ENCODE assay signal across 12 cellular contexts in the genomic region with DNA sequence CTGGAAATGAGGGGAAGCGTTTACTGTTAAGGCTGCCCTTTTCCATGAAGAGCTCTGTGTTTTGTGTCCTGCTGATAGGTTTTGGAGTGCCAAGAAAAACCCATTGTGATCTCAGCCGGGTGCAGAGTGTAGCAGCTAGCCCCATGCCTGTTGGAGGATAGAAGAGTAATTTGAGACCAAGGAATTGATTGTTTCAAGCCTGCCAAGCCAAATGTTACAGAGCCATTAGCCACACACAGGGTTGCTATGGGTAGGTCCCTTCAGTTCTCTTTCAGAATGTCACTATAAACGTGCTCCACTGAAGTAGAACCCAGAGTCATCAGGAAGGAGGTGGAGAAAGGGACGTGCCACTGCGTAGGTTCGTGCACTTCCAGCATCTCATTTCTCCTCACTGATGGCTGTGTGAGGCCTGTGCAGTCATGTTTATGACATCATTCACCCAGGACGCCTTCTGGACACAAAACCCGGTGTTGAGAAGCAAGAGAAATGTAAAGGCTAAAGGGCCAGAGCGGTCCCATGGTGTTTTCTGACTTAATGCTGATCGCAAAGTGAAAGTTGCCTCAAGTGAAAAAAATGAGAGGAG. TPM values are rescaled to one million over a fixed set of nuclear protein-coding genes. Genes with fewer than 3 reads are reported as not detected.
DNase-seq lines count a peak whose midpoint lies in the region; ATAC-seq and TF ChIP-seq lines count a peak whose summit lies in the region.
"Had no signal": no experiment of that assay in that cellular context is flagged by ENCODE, and none has a peak within 500 bp of the region (broad histone marks: within the 10 kb centered on the region; RNA-seq: fewer than 3 reads in every experiment).

No MANE protein-coding gene starts in this region.

- H3K36me3 ChIP-seq in RWPE2 (ENCODE audit: low read depth): no peaks in the 10 kb centered on the region
- no peaks in the 10 kb centered on the region for H3K36me3 ChIP-seq in cardiac muscle cell
- peaks cover 3% of the 10 kb centered on the region for H3K36me3 ChIP-seq in rectal smooth muscle tissue (ENCODE audit: control insufficient read depth, insufficient read depth, low read length)
- H3K36me3 ChIP-seq: neutrophil, vagina had no signal

- no peak overlapping the region for H3K27ac ChIP-seq in RWPE2 (ENCODE audit: poor library complexity, severe bottlenecking)
- peak overlapping the region; percentile 0 for H3K27ac ChIP-seq in cardiac muscle cell
- H3K27ac ChIP-seq in rectal smooth muscle tissue (ENCODE audit: low read depth, low read length): peak overlapping the region; percentile 41
- H3K27ac ChIP-seq: neutrophil, vagina had no signal

- peaks cover 14% of the 10 kb centered on the region for H3K4me1 ChIP-seq in RWPE2 (ENCODE audit: insufficient read depth, poor library complexity, severe bottlenecking)
- peaks cover 16% of the 10 kb centered on the region for H3K4me1 ChIP-seq in cardiac muscle cell (ENCODE audit: low read depth)
- H3K4me1 ChIP-seq in rectal smooth muscle tissue (ENCODE audit: control insufficient read depth, insufficient read depth, low read length): peaks cover 10% of the 10 kb centered on the region

- TF ChIP-seq CTCF in RWPE2 (IDR thresholded peaks at IDR 0.05; ENCODE audit: poor library complexity, severe bottlenecking): no peak
- no peak for TF ChIP-seq CTCF in cardiac muscle cell (IDR thresholded peaks at IDR 0.05; ENCODE audit: low read depth, low read length)
- TF ChIP-seq CTCF in activated CD8-positive, alpha-beta T cell treated with anti-CD3 and anti-CD28 coated beads for 36 hours (IDR thresholded peaks at IDR 0.05): no peak

- H3K4me3 ChIP-seq in RWPE2 (ENCODE audit: severe bottlenecking) (no peak overlapping the region), cardiac muscle cell (no peak overlapping the region), rectal smooth muscle tissue (ENCODE audit: low read length) (no peak overlapping the region)
- H3K4me3 ChIP-seq: vagina had no signal

- no peaks in the 10 kb centered on the region for H3K9me3 Mint-ChIP-seq in activated CD8-positive, alpha-beta T cell treated with anti-CD3 and anti-CD28 coated beads for 36 hours

- peak; percentile 73 for DNase-seq in NCI-H1105 treated with DMSO at 0.1 percent for 48 hours (lab: John Stamatoyannopoulos, UW)
- no peak for DNase-seq in RWPE2 (ENCODE audit: low spot score)
- peak; percentile 24 to 47 for DNase-seq in cardiac muscle cell (ENCODE audit: low read depth in 1 of 2, low spot score in 1 of 2)
- no peak for DNase-seq in H4 (ENCODE audit: low spot score)
- no peak for DNase-seq in T-helper 9 cell
- no peak for DNase-seq in activated CD8-positive, alpha-beta T cell treated with anti-CD3 and anti-CD28 coated beads for 36 hours
- DNase-seq in stimulated activated naive CD4-positive, alpha-beta T cell treated with Interleukin-2 at 50 U/mL for 16 hours (lab: John Stamatoyannopoulos, UW): no peak
- DNase-seq: central memory CD4-positive, alpha-beta T cell; MM.1S had no signal

- intact Hi-C loops in activated CD8-positive, alpha-beta T cell treated with anti-CD3 and anti-CD28 coated beads for 36 hours (cut with micrococcal nuclease): no loop called here

- H3K9me3 ChIP-seq in RWPE2 (ENCODE audit: severe bottlenecking) (no peaks in the 10 kb centered on the region), cardiac muscle cell (ENCODE audit: low read depth) (no peaks in the 10 kb centered on the region)
- H3K9me3 ChIP-seq: neutrophil, vagina had no signal

- no peak overlapping the region for H3K9ac ChIP-seq in rectal smooth muscle tissue (ENCODE audit: low read length)

- peak; percentile 52; the same call in 1 of the 3 replicates for ATAC-seq in RWPE2 (ENCODE audit: low read depth)
- no peak for ATAC-seq in activated CD8-positive, alpha-beta T cell treated with anti-CD3 and anti-CD28 coated beads for 36 hours

- no peaks in the 10 kb centered on the region for H3K36me3 Mint-ChIP-seq in activated CD8-positive, alpha-beta T cell treated with anti-CD3 and anti-CD28 coated beads for 36 hours (ENCODE audit: low read depth)

- H3K4me3 Mint-ChIP-seq in activated CD8-positive, alpha-beta T cell treated with anti-CD3 and anti-CD28 coated beads for 36 hours: no peak overlapping the region

- POLR2A ChIA-PET in activated CD8-positive, alpha-beta T cell treated with anti-CD3 and anti-CD28 coated beads for 36 hours (lab: Charles Lee): no interaction called here

- CTCF ChIA-PET in activated CD8-positive, alpha-beta T cell treated with anti-CD3 and anti-CD28 coated beads for 36 hours (lab: Charles Lee): no interaction called here

- no peaks in the 10 kb centered on the region for H3K27me3 ChIP-seq in RWPE2 (ENCODE audit: insufficient read depth, poor library complexity, severe bottlenecking)
- no peaks in the 10 kb centered on the region for H3K27me3 ChIP-seq in cardiac muscle cell
- H3K27me3 ChIP-seq in rectal smooth muscle tissue (ENCODE audit: control insufficient read depth, insufficient read depth, low read length): peaks cover 4% of the 10 kb centered on the region
- H3K27me3 ChIP-seq: vagina had no signal

- H3K27me3 Mint-ChIP-seq in activated CD8-positive, alpha-beta T cell treated with anti-CD3 and anti-CD28 coated beads for 36 hours: peaks cover 2% of the 10 kb centered on the region

- no peak overlapping the region for H3K27ac Mint-ChIP-seq in activated CD8-positive, alpha-beta T cell treated with anti-CD3 and anti-CD28 coated beads for 36 hours

- no peaks in the 10 kb centered on the region for H3K4me1 Mint-ChIP-seq in activated CD8-positive, alpha-beta T cell treated with anti-CD3 and anti-CD28 coated beads for 36 hours (ENCODE audit: low read depth)

RNA-seq across cellular contexts. Expression of gene GMPR, which starts 6.6 kb away (rescaled TPM):
- 8.8 and 9.4 TPM in 2 replicates for total RNA-seq in cardiac muscle cell
- polyA plus RNA-seq in cardiac muscle cell: 29.6 and 32.0 TPM in 2 replicates
- 8.9 and 11.5 TPM in 2 replicates for total RNA-seq in H4 (2014; rRNA removed; shearing (Covaris generic))
- total RNA-seq in activated CD8-positive, alpha-beta T cell treated with anti-CD3 and anti-CD28 coated beads for 36 hours: under 1 TPM; 0.31 to 0.65 TPM

Comparison
In these comparisons a context has a peak if more than half of its experiments do, and no peak if none do; other contexts are left out.
1. DNase-seq: peak in NCI-H1105 treated with DMSO at 0.1 percent for 48 hours (single experiment) and cardiac muscle cell (2 of 2); none in RWPE2 (single experiment), H4 (single experiment), T-helper 9 cell (single experiment), activated CD8-positive, alpha-beta T cell treated with anti-CD3 and anti-CD28 coated beads for 36 hours (single experiment) and stimulated activated naive CD4-positive, alpha-beta T cell treated with Interleukin-2 at 50 U/mL for 16 hours (single experiment).